In genomic region chr20:50636601-50637539, GRCh38 we compare ENCODE assay signal across 11 cellular contexts. TPM values are rescaled to one million over a fixed set of nuclear protein-coding genes. Genes with fewer than 3 reads are reported as not detected.
DNase-seq lines count a peak whose midpoint lies in the region; ATAC-seq and TF ChIP-seq lines count a peak whose summit lies in the region.
"Had no signal": no experiment of that assay in that cellular context is flagged by ENCODE, and none has a peak within 500 bp of the region (broad histone marks: within the 10 kb centered on the region; RNA-seq: fewer than 3 reads in every experiment).

No MANE protein-coding gene starts in this region.

- H4K8ac ChIP-seq in neuronal stem cell (ENCODE audit: low read depth, low read length) = no peak overlapping the region

- H3K4me3 ChIP-seq in AG10803 (ENCODE audit: low read length) (no peak overlapping the region), Peyer's patch (no peak overlapping the region), neuronal stem cell (ENCODE audit: low read length in 2 of 2) (no peak overlapping the region)
- H3K4me3 ChIP-seq: adrenal gland had no signal

- H3K4me1 ChIP-seq in Peyer's patch (peaks cover 0 to 15% (median 0%) of the 10 kb centered on the region in 4 donors), neuronal stem cell (ENCODE audit: control insufficient read depth in 2 of 2, insufficient read depth in 1 of 2, low read depth in 1 of 2, low read length in 2 of 2) (peaks cover 20 to 23% of the 10 kb centered on the region in 2 donors)

- H3K27ac ChIP-seq in Peyer's patch = peak overlapping the region; percentile 10 to 73 (median 34)
- peak overlapping the region; percentile 2 for H3K27ac ChIP-seq in neuronal stem cell (replicated peaks; ENCODE audit: low read length)

- H3K9ac ChIP-seq in neuronal stem cell (ENCODE audit: low read depth, low read length, poor library complexity) = no peak overlapping the region

- peak overlapping the region; percentile 91 for H2BK5ac ChIP-seq in neuronal stem cell (ENCODE audit: low read length)

- DNase-seq in AG10803 (ENCODE audit: low read depth) (peak; percentile 52), Peyer's patch (no peak), fibroblast of gingiva (ENCODE audit: low read depth) (peak; percentile 78), neuronal stem cell (ENCODE audit: low spot score) (no peak), DMS 273 treated with DMSO at 0.1 percent for 48 hours (lab: John Stamatoyannopoulos, UW) (no peak)
- DNase-seq in activated naive CD4-positive, alpha-beta T cell (lab: John Stamatoyannopoulos, UW) = no peak

- H3K14ac ChIP-seq in neuronal stem cell (ENCODE audit: low read length) = peak overlapping the region; percentile 94

- no peak overlapping the region for H3K4me2 ChIP-seq in neuronal stem cell (ENCODE audit: insufficient read depth, low read length, poor library complexity, severe bottlenecking)

- H4K91ac ChIP-seq in neuronal stem cell (ENCODE audit: low read depth, low read length, poor library complexity) = no peak overlapping the region

- H2BK120ac ChIP-seq in neuronal stem cell (ENCODE audit: low read depth, low read length) = no peak overlapping the region

- H2AFZ ChIP-seq in neuronal stem cell (ENCODE audit: low read length) = no peak overlapping the region

- peak overlapping the region; percentile 76 for H3K4ac ChIP-seq in neuronal stem cell (ENCODE audit: low read length)

- H2BK12ac ChIP-seq in neuronal stem cell (ENCODE audit: low read length) = peak overlapping the region; percentile 73

- H2BK15ac ChIP-seq in neuronal stem cell (ENCODE audit: low read length) = peak overlapping the region; percentile 79

- H3K36me3 ChIP-seq in Peyer's patch (no peaks in the 10 kb centered on the region), neuronal stem cell (replicated peaks in 1 of 2; ENCODE audit: control insufficient read depth in 2 of 2, insufficient read depth in 2 of 2, low read length in 2 of 2) (no peaks in the 10 kb centered on the region)
- H3K36me3 ChIP-seq: adrenal gland had no signal

- no CpG with 5 or more reads among the region's 22 CpGs for WGBS in neuronal stem cell (ENCODE audit: extremely low coverage in 2 of 2, insufficient read length in 2 of 2, insufficient replicate concordance in 1 of 2), 2 donors

- ATAC-seq in HG03135 (IDR thresholded peaks at IDR 0.05; ENCODE audit: unreplicated experiment) (no peak), HG03196 (IDR thresholded peaks at IDR 0.05; ENCODE audit: unreplicated experiment) (no peak)

- peak overlapping the region; percentile 97 for H2AK5ac ChIP-seq in neuronal stem cell (ENCODE audit: low read depth, low read length)

- H3K18ac ChIP-seq in neuronal stem cell (ENCODE audit: low read length) = peak overlapping the region; percentile 94

- TF ChIP-seq CTCF in AG10803 (conservative IDR thresholded peaks at IDR 0.05; ENCODE audit: low read length) (no peak), Peyer's patch (IDR thresholded peaks at IDR 0.05) (no peak)

- H3K9me3 ChIP-seq in Peyer's patch (no peaks in the 10 kb centered on the region), neuronal stem cell (replicated peaks in 1 of 2; ENCODE audit: control insufficient read depth in 2 of 2, insufficient read depth in 1 of 2, low read depth in 1 of 2, low read length in 2 of 2) (no peaks in the 10 kb centered on the region)
- H3K9me3 ChIP-seq: adrenal gland had no signal

- peak overlapping the region; percentile 3 for H3K23ac ChIP-seq in neuronal stem cell (ENCODE audit: low read depth, low read length, poor library complexity)

- H3K79me1 ChIP-seq in neuronal stem cell (ENCODE audit: low read depth, low read length) = peaks cover 4% of the 10 kb centered on the region

- H3K27me3 ChIP-seq in Peyer's patch (no peaks in the 10 kb centered on the region), neuronal stem cell (ENCODE audit: control insufficient read depth in 3 of 3, insufficient read depth in 3 of 3, low read depth in 1 of 3, low read length in 3 of 3) (no peaks in the 10 kb centered on the region)
- H3K27me3 ChIP-seq: adrenal gland had no signal

- no peak for TF ChIP-seq POLR2A in Peyer's patch (IDR thresholded peaks at IDR 0.05)

RNA-seq across cellular contexts. Expression of gene RIPOR3, which starts 54.5 kb away (rescaled TPM):
- 10 to 100 TPM in 3 of 4 donors, 1 to 10 TPM in 1; 8.2 to 51.2 (median 20.5) TPM for total RNA-seq in Peyer's patch
- polyA plus RNA-seq in neuronal stem cell (2013, experiment 1 of 2) = 2.5 TPM
- 2.3 TPM for polyA plus RNA-seq in neuronal stem cell (2013, experiment 2 of 2)
- total RNA-seq: activated CD4-positive, alpha-beta memory T cell treated with anti-CD3 and anti-CD28 coated beads, Interleukin-2, amount 10 ng/mL, durations not matched to agents 7 days and 5 days had no signal
- polyA plus RNA-seq: CD14-positive monocyte had no signal

Comparison
In these comparisons a context has a peak if more than half of its experiments do, and no peak if none do; other contexts are left out.
1. DNase-seq: peak in AG10803 (single experiment) and fibroblast of gingiva (single experiment); none in Peyer's patch (0 of 3), neuronal stem cell (single experiment), DMS 273 treated with DMSO at 0.1 percent for 48 hours (single experiment) and activated naive CD4-positive, alpha-beta T cell (0 of 4).